ENCODE assay signal across 8 cellular contexts in genomic region chr19:56333506-56333905, GRCh38. TPM values are rescaled to one million over a fixed set of nuclear protein-coding genes. Genes with fewer than 3 reads are reported as not detected.
DNase-seq lines count a peak whose midpoint lies in the region; ATAC-seq and TF ChIP-seq lines count a peak whose summit lies in the region.

No MANE protein-coding gene starts in this region.

- H3K9me3 Mint-ChIP-seq in effector memory CD8-positive, alpha-beta T cell = no peaks in the 10 kb centered on the region
- peaks cover 8% of the 10 kb centered on the region for H3K9me3 Mint-ChIP-seq in neural crest cell

- H2AFZ ChIP-seq in neuronal stem cell (ENCODE audit: low read length) = no peak overlapping the region

- H3K27me3 Mint-ChIP-seq in effector memory CD8-positive, alpha-beta T cell = peaks cover 19 to 23% of the 10 kb centered on the region in 2 donors
- H3K27me3 Mint-ChIP-seq in neural crest cell (ENCODE audit: low read depth) = peaks cover 13% of the 10 kb centered on the region

- H2BK12ac ChIP-seq in neuronal stem cell (ENCODE audit: low read length) = no peak overlapping the region

- H4K8ac ChIP-seq in neuronal stem cell (ENCODE audit: low read depth, low read length) = no peak overlapping the region

- H2BK5ac ChIP-seq in neuronal stem cell (ENCODE audit: low read length) = no peak overlapping the region

- no peak overlapping the region for H3K4me3 Mint-ChIP-seq in effector memory CD8-positive, alpha-beta T cell
- no peak overlapping the region for H3K4me3 Mint-ChIP-seq in neural crest cell

- peaks cover 8 to 12% of the 10 kb centered on the region in 2 donors for H3K9me3 ChIP-seq in neuronal stem cell (replicated peaks in 1 of 2; ENCODE audit: control insufficient read depth in 2 of 2, insufficient read depth in 1 of 2, low read depth in 1 of 2, low read length in 2 of 2)

- peak; percentile 26 for DNase-seq in GDM1 (lab: John Stamatoyannopoulos, UW)
- peak; percentile 4 for DNase-seq in NCI-H128 (lab: John Stamatoyannopoulos, UW; ENCODE audit: unreplicated experiment)
- peak in 3 of 5 experiments; percentile 6 to 55 (median 10) for DNase-seq in T-helper 2 cell
- DNase-seq in effector memory CD8-positive, alpha-beta T cell = peak; percentile 45 to 59 (median 50)
- peak; percentile 32 for DNase-seq in neural crest cell (ENCODE audit: low read depth, low spot score)
- DNase-seq in neuronal stem cell (ENCODE audit: low spot score) = no peak

- H3K36me3 ChIP-seq in neuronal stem cell (replicated peaks in 1 of 2; ENCODE audit: control insufficient read depth in 2 of 2, insufficient read depth in 2 of 2, low read length in 2 of 2) = no peaks in the 10 kb centered on the region

- no peaks in the 10 kb centered on the region for H3K79me1 ChIP-seq in neuronal stem cell (ENCODE audit: low read depth, low read length)

- TF ChIP-seq CTCF in 22Rv1 (IDR thresholded peaks at IDR 0.05) (peak; percentile 76), neural crest cell (conservative IDR thresholded peaks at IDR 0.05) (peak; percentile 85)

- no peak overlapping the region for H3K9ac ChIP-seq in neuronal stem cell (ENCODE audit: low read depth, low read length, poor library complexity)

- H3K18ac ChIP-seq in neuronal stem cell (ENCODE audit: low read length) = no peak overlapping the region

- no peak overlapping the region for H3K27ac Mint-ChIP-seq in effector memory CD8-positive, alpha-beta T cell
- H3K27ac Mint-ChIP-seq in neural crest cell (ENCODE audit: unreplicated experiment) = no peak overlapping the region

- H3K23ac ChIP-seq in neuronal stem cell (ENCODE audit: low read depth, low read length, poor library complexity) = no peak overlapping the region

- no peak overlapping the region for H3K4me2 ChIP-seq in neuronal stem cell (ENCODE audit: insufficient read depth, low read length, poor library complexity, severe bottlenecking)

- H3K4me1 Mint-ChIP-seq in effector memory CD8-positive, alpha-beta T cell (ENCODE audit: low read depth in 2 of 2) = no peaks in the 10 kb centered on the region
- H3K4me1 Mint-ChIP-seq in neural crest cell = no peaks in the 10 kb centered on the region

- H2BK15ac ChIP-seq in neuronal stem cell (ENCODE audit: low read length) = no peak overlapping the region

- H2BK120ac ChIP-seq in neuronal stem cell (ENCODE audit: low read depth, low read length) = no peak overlapping the region

- H3K4me3 ChIP-seq in neuronal stem cell (ENCODE audit: low read length in 2 of 2) = no peak overlapping the region

- H3K27me3 ChIP-seq in neuronal stem cell (ENCODE audit: control insufficient read depth in 3 of 3, insufficient read depth in 3 of 3, low read depth in 1 of 3, low read length in 3 of 3) = no peaks in the 10 kb centered on the region

- no peak overlapping the region for H4K91ac ChIP-seq in neuronal stem cell (ENCODE audit: low read depth, low read length, poor library complexity)

- no peak overlapping the region for H3K4ac ChIP-seq in neuronal stem cell (ENCODE audit: low read length)

- no peak overlapping the region for H3K14ac ChIP-seq in neuronal stem cell (ENCODE audit: low read length)

- H2AK5ac ChIP-seq in neuronal stem cell (ENCODE audit: low read depth, low read length) = no peak overlapping the region

- H3K4me1 ChIP-seq in neuronal stem cell (ENCODE audit: control insufficient read depth in 2 of 2, insufficient read depth in 1 of 2, low read depth in 1 of 2, low read length in 2 of 2) = no peaks in the 10 kb centered on the region

- peak; percentile 75 for ATAC-seq in effector memory CD8-positive, alpha-beta T cell (replicated peaks)
- ATAC-seq in GM21423 (IDR thresholded peaks at IDR 0.05; ENCODE audit: unreplicated experiment) = no peak

- H3K27ac ChIP-seq in 22Rv1 (no peak overlapping the region), neuronal stem cell (replicated peaks; ENCODE audit: low read length) (no peak overlapping the region)

- no peaks in the 10 kb centered on the region for H3K36me3 Mint-ChIP-seq in effector memory CD8-positive, alpha-beta T cell (ENCODE audit: insufficient read depth)
- H3K36me3 Mint-ChIP-seq in neural crest cell (ENCODE audit: low read depth) = peaks cover 3% of the 10 kb centered on the region

RNA-seq across cellular contexts. Expression of gene ZSCAN5A, which starts 18.9 kb away (rescaled TPM):
- total RNA-seq in neural crest cell = 11.6 and 14.7 TPM in 2 replicates
- 7.7 TPM for polyA plus RNA-seq in neuronal stem cell (2013, experiment 1 of 2)
- 7.5 TPM for polyA plus RNA-seq in neuronal stem cell (2013, experiment 2 of 2)

RNA-seq across cellular contexts. Expression of gene ZNF582, which starts 59.8 kb away (rescaled TPM):
- 4.2 and 5.1 TPM in 2 replicates for total RNA-seq in neural crest cell
- polyA plus RNA-seq in neuronal stem cell (2013, experiment 1 of 2) = 8.3 TPM
- 7.5 TPM for polyA plus RNA-seq in neuronal stem cell (2013, experiment 2 of 2)
